ENCODE assay signal across 19 cellular contexts in genomic region chr2:467543-467891, GRCh38.
DNase-seq lines count a peak whose midpoint lies in the region; ATAC-seq and TF ChIP-seq lines count a peak whose summit lies in the region.
"Had no signal": no experiment of that assay in that cellular context is flagged by ENCODE, and none has a peak within 500 bp of the region (broad histone marks: within the 10 kb centered on the region; RNA-seq: fewer than 3 reads in every experiment).

No MANE protein-coding gene starts in this region.

- H3K4me1 ChIP-seq in RWPE2 (ENCODE audit: insufficient read depth, poor library complexity, severe bottlenecking): no peaks in the 10 kb centered on the region
- H3K4me1 ChIP-seq in iPS DF 6.9 (ENCODE audit: control insufficient read depth, insufficient read depth, low read length): no peaks in the 10 kb centered on the region
- H3K4me1 ChIP-seq in neuronal stem cell (ENCODE audit: control insufficient read depth in 2 of 2, insufficient read depth in 1 of 2, low read depth in 1 of 2, low read length in 2 of 2): peaks cover 0 to 6% of the 10 kb centered on the region in 2 donors
- H3K4me1 ChIP-seq: adrenal gland, foreskin keratinocyte, HAP-1 had no signal

- peak; percentile 66 for DNase-seq in H7
- no peak for DNase-seq in RWPE2 (ENCODE audit: low spot score)
- DNase-seq in iPS DF 6.9 (ENCODE audit: low read depth, low spot score): no peak
- DNase-seq in neuronal stem cell (ENCODE audit: low spot score): no peak
- no peak for DNase-seq in iPS-NIHi7 (ENCODE audit: extremely low spot score)
- no peak for DNase-seq in omental fat pad (ENCODE audit: low spot score)
- DNase-seq in activated CD8-positive, alpha-beta T cell treated with anti-CD3 and anti-CD28 coated beads, Interleukin-2, amount 10 ng/mL, durations not matched to agents 7 days and 5 days: no peak
- DNase-seq in NCI-H510A (lab: John Stamatoyannopoulos, UW): no peak
- DNase-seq: activated CD4-positive, alpha-beta T cell treated with anti-CD3 and anti-CD28 coated beads for 4 hours; activated T-cell treated with anti-CD3 and anti-CD28 coated beads, Interleukin-2, amount 50 U/mL, for 4 hours; adrenal gland; cerebellar nuclear complex; GF-D8; NCI-H2107; NCI-H774; posterior cingulate gyrus; stomach had no signal

- H2BK5ac ChIP-seq in neuronal stem cell (ENCODE audit: low read length): peak overlapping the region; percentile 76

- H3K4me3 ChIP-seq in H7 (ENCODE audit: insufficient read depth, low read depth, low read length) (peak overlapping the region; percentile 52), RWPE2 (ENCODE audit: severe bottlenecking) (no peak overlapping the region), iPS DF 6.9 (ENCODE audit: low read length) (peak overlapping the region; percentile 48; the same call in 1 of the 2 replicates), neuronal stem cell (ENCODE audit: low read length in 2 of 2) (peak overlapping the region in 1 of 2 donors; percentile 76)
- H3K4me3 ChIP-seq: HAP-1, stomach had no signal

- POLR2A ChIA-PET in activated CD8-positive, alpha-beta T cell treated with anti-CD3 and anti-CD28 coated beads, Interleukin-2, amount 10 ng/mL, durations not matched to agents 7 days and 5 days (lab: Charles Lee): no interaction called here

- no peak overlapping the region for H3K14ac ChIP-seq in neuronal stem cell (ENCODE audit: low read length)

- H3K36me3 Mint-ChIP-seq in activated CD8-positive, alpha-beta T cell treated with anti-CD3 and anti-CD28 coated beads, Interleukin-2, amount 10 ng/mL, durations not matched to agents 7 days and 5 days (ENCODE audit: low read depth): no peaks in the 10 kb centered on the region

- no peak overlapping the region for H3K4me3 Mint-ChIP-seq in activated CD8-positive, alpha-beta T cell treated with anti-CD3 and anti-CD28 coated beads, Interleukin-2, amount 10 ng/mL, durations not matched to agents 7 days and 5 days
- H3K4me3 Mint-ChIP-seq: activated T-cell treated with anti-CD3 and anti-CD28 coated beads, Interleukin-2, amount 50 U/mL, for 4 hours had no signal

- no peak overlapping the region for H4K8ac ChIP-seq in neuronal stem cell (ENCODE audit: low read depth, low read length)

- H2BK15ac ChIP-seq in neuronal stem cell (ENCODE audit: low read length): peak overlapping the region; percentile 99

- no CpG with 5 or more reads among the region's 18 CpGs for WGBS in iPS DF 6.9 (ENCODE audit: insufficient coverage, insufficient read length)
- WGBS in neuronal stem cell (ENCODE audit: extremely low coverage in 2 of 2, insufficient read length in 2 of 2, insufficient replicate concordance in 1 of 2), 2 donors: no CpG with 5 or more reads among the region's 18 CpGs

- H3K9me3 ChIP-seq in RWPE2 (ENCODE audit: severe bottlenecking): peaks cover 2% of the 10 kb centered on the region
- no peaks in the 10 kb centered on the region for H3K9me3 ChIP-seq in iPS DF 6.9 (ENCODE audit: control insufficient read depth, insufficient read depth, low read length)
- H3K9me3 ChIP-seq in neuronal stem cell (replicated peaks in 1 of 2; ENCODE audit: control insufficient read depth in 2 of 2, insufficient read depth in 1 of 2, low read depth in 1 of 2, low read length in 2 of 2): peaks cover 2 to 4% of the 10 kb centered on the region in 2 donors
- H3K9me3 ChIP-seq: adrenal gland, HAP-1, stomach had no signal

- H3K27ac ChIP-seq in RWPE2 (ENCODE audit: poor library complexity, severe bottlenecking): no peak overlapping the region
- no peak overlapping the region for H3K27ac ChIP-seq in iPS DF 6.9 (ENCODE audit: low read length)
- H3K27ac ChIP-seq in neuronal stem cell (replicated peaks; ENCODE audit: low read length): no peak overlapping the region
- H3K27ac ChIP-seq: adrenal gland, foreskin keratinocyte, stomach had no signal

- peak overlapping the region; percentile 82 for H3K4me2 ChIP-seq in neuronal stem cell (ENCODE audit: insufficient read depth, low read length, poor library complexity, severe bottlenecking)

- no peaks in the 10 kb centered on the region for H3K79me1 ChIP-seq in neuronal stem cell (ENCODE audit: low read depth, low read length)

- peaks cover 24% of the 10 kb centered on the region for H3K27me3 Mint-ChIP-seq in activated CD8-positive, alpha-beta T cell treated with anti-CD3 and anti-CD28 coated beads, Interleukin-2, amount 10 ng/mL, durations not matched to agents 7 days and 5 days (ENCODE audit: low read depth)

- peak overlapping the region; percentile 96 for H3K18ac ChIP-seq in neuronal stem cell (ENCODE audit: low read length)

- H3K4ac ChIP-seq in neuronal stem cell (ENCODE audit: low read length): no peak overlapping the region

- H3K36me3 ChIP-seq in H7 (replicated peaks; ENCODE audit: control insufficient read depth, insufficient read depth, low read length): no peaks in the 10 kb centered on the region
- H3K36me3 ChIP-seq in RWPE2 (ENCODE audit: low read depth): no peaks in the 10 kb centered on the region
- H3K36me3 ChIP-seq in iPS DF 6.9 (ENCODE audit: control insufficient read depth, insufficient read depth, low read length): no peaks in the 10 kb centered on the region
- no peaks in the 10 kb centered on the region for H3K36me3 ChIP-seq in neuronal stem cell (replicated peaks in 1 of 2; ENCODE audit: control insufficient read depth in 2 of 2, insufficient read depth in 2 of 2, low read length in 2 of 2)
- H3K36me3 ChIP-seq: adrenal gland, HAP-1, stomach had no signal

- H2BK12ac ChIP-seq in neuronal stem cell (ENCODE audit: low read length): peak overlapping the region; percentile 46

- H3K23ac ChIP-seq in neuronal stem cell (ENCODE audit: low read depth, low read length, poor library complexity): peak overlapping the region; percentile 25

- H3K9ac ChIP-seq in neuronal stem cell (ENCODE audit: low read depth, low read length, poor library complexity): peak overlapping the region; percentile 72

- CTCF ChIA-PET in activated CD8-positive, alpha-beta T cell treated with anti-CD3 and anti-CD28 coated beads, Interleukin-2, amount 10 ng/mL, durations not matched to agents 7 days and 5 days (lab: Charles Lee): no interaction called here

- no peak overlapping the region for H2AK5ac ChIP-seq in neuronal stem cell (ENCODE audit: low read depth, low read length)

- ATAC-seq in RWPE2 (ENCODE audit: low read depth) (peak; percentile 79), omental fat pad (ENCODE audit: low FRiP score) (no peak)
- ATAC-seq in activated CD8-positive, alpha-beta T cell treated with anti-CD3 and anti-CD28 coated beads, Interleukin-2, amount 10 ng/mL, durations not matched to agents 7 days and 5 days: no peak
- ATAC-seq: activated T-cell treated with anti-CD3 and anti-CD28 coated beads, Interleukin-2, amount 50 U/mL, for 4 hours had no signal

- no peak overlapping the region for H2AFZ ChIP-seq in neuronal stem cell (ENCODE audit: low read length)

- H3K27me3 ChIP-seq in H7 (ENCODE audit: control insufficient read depth, insufficient read depth, low read length) (peaks cover 20% of the 10 kb centered on the region), RWPE2 (ENCODE audit: insufficient read depth, poor library complexity, severe bottlenecking) (peaks cover 3% of the 10 kb centered on the region), iPS DF 6.9 (ENCODE audit: control insufficient read depth, insufficient read depth, low read length) (peaks cover 5% of the 10 kb centered on the region; the same call in 1 of the 2 replicates), neuronal stem cell (ENCODE audit: control insufficient read depth in 3 of 3, insufficient read depth in 3 of 3, low read depth in 1 of 3, low read length in 3 of 3) (peaks cover 0 to 25% (median 6%) of the 10 kb centered on the region in 3 experiments)

- TF ChIP-seq CTCF in RWPE2 (IDR thresholded peaks at IDR 0.05; ENCODE audit: poor library complexity, severe bottlenecking): no peak
- TF ChIP-seq CTCF in omental fat pad (IDR thresholded peaks at IDR 0.05): no peak

- no peaks in the 10 kb centered on the region for H3K9me3 Mint-ChIP-seq in activated CD8-positive, alpha-beta T cell treated with anti-CD3 and anti-CD28 coated beads, Interleukin-2, amount 10 ng/mL, durations not matched to agents 7 days and 5 days (ENCODE audit: insufficient read depth)

- no peak overlapping the region for H2BK120ac ChIP-seq in neuronal stem cell (ENCODE audit: low read depth, low read length)

- H3K27ac Mint-ChIP-seq in activated CD8-positive, alpha-beta T cell treated with anti-CD3 and anti-CD28 coated beads, Interleukin-2, amount 10 ng/mL, durations not matched to agents 7 days and 5 days: no peak overlapping the region

- H4K91ac ChIP-seq in neuronal stem cell (ENCODE audit: low read depth, low read length, poor library complexity): no peak overlapping the region

- no peaks in the 10 kb centered on the region for H3K4me1 Mint-ChIP-seq in activated CD8-positive, alpha-beta T cell treated with anti-CD3 and anti-CD28 coated beads, Interleukin-2, amount 10 ng/mL, durations not matched to agents 7 days and 5 days (ENCODE audit: low read depth)
